Comparison of ENCODE assay signal across 13 cellular contexts in the genomic region with DNA sequence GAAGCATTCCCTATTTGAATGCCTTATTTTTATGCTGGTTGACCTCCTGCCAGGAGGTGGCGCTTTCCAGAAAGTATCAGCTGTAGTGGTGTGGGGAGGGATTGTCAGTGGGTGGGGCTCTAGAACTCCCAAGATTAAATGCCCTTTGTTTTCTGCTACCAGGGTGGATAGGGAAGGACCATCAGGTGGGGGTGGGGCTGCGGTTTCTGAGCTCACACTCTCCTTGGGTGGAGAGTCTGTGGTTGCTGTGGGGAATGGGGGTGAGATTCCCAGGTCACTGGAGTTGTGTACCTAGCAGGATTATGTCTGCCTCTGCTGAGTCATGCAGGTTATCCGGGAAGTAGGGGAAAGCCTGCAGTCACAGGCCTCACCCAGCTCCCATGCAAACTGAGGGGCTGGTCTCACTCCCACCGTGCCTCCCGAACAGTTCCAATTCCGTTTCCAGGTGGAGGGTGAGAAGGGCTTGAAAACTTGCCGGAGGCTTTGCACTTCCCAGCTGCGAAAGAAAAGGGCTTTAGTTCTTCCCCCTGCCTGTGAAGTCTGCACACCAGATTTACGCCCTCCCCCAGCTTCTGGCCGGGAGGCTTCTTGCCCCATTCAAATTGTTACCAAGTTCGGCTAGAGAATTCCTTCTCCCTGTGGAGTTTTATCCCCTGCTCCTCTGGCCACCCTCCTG.
DNase-seq lines count a peak whose midpoint lies in the region; ATAC-seq and TF ChIP-seq lines count a peak whose summit lies in the region.
"Had no signal": no experiment of that assay in that cellular context is flagged by ENCODE, and none has a peak within 500 bp of the region (broad histone marks: within the 10 kb centered on the region; RNA-seq: fewer than 3 reads in every experiment).

No MANE protein-coding gene starts in this region.

- H3K36me3 ChIP-seq in Panc1 (ENCODE audit: control insufficient read depth, insufficient read depth, low read length), result no peaks in the 10 kb centered on the region
- H3K36me3 ChIP-seq in body of pancreas (replicated peaks in 1 of 2; ENCODE audit: insufficient read depth in 1 of 2, low read depth in 2 of 2), result no peaks in the 10 kb centered on the region
- no peaks in the 10 kb centered on the region for H3K36me3 ChIP-seq in right atrium auricular region
- H3K36me3 ChIP-seq: Peyer's patch had no signal

- H3K27me3 ChIP-seq in Panc1 (ENCODE audit: control insufficient read depth, insufficient read depth, low read length), result no peaks in the 10 kb centered on the region
- H3K27me3 ChIP-seq in body of pancreas, result no peaks in the 10 kb centered on the region
- no peaks in the 10 kb centered on the region for H3K27me3 ChIP-seq in right atrium auricular region
- H3K27me3 ChIP-seq: Peyer's patch had no signal

- intact Hi-C loops in Right ventricle myocardium superior (cut with DNase I), result no loop called here
- intact Hi-C loops in left cardiac atrium (cut with DNase I), result no loop called here
- intact Hi-C loops in Panc1 (cut with micrococcal nuclease; ENCODE audit: unreplicated experiment), result no loop called here
- intact Hi-C loops in body of pancreas (cut with DNase I), result no loop called here

- no peak for ATAC-seq in Right ventricle myocardium superior (ENCODE audit: poor library complexity)
- no peak for ATAC-seq in left cardiac atrium
- ATAC-seq in Panc1, result peak; percentile 45
- ATAC-seq in body of pancreas, result no peak
- ATAC-seq in GM19452 (IDR thresholded peaks at IDR 0.05; ENCODE audit: unreplicated experiment), result no peak
- ATAC-seq: left colon; stimulated activated effector memory CD8-positive, alpha-beta T cell treated with anti-CD3 and anti-CD28 coated beads, Interleukin-12 subunit alpha, Interleukin-12 subunit beta, amount 100 ng/mL, for 72 hours had no signal

- in situ Hi-C loops in Panc1 (cut with HindIII; ENCODE audit: low pct_unique_long_range_greater_than_20kb, low sequenced_read_pairs), result no loop called here

- H3K27ac ChIP-seq in Panc1 (ENCODE audit: low read length) (no peak overlapping the region), body of pancreas (no peak overlapping the region), right atrium auricular region (no peak overlapping the region)
- H3K27ac ChIP-seq: Peyer's patch had no signal

- CTCF ChIA-PET in Panc1 (lab: Charles Lee), result no interaction called here

- H3K4me3 ChIP-seq in Panc1 (ENCODE audit: low read depth in 2 of 2, low read length in 2 of 2), result peak overlapping the region in 1 of 2 experiments; percentile 29; a peak in 2 of 4 replicates
- H3K4me3 ChIP-seq in body of pancreas, result no peak overlapping the region
- no peak overlapping the region for H3K4me3 ChIP-seq in right atrium auricular region
- H3K4me3 ChIP-seq: Peyer's patch had no signal

- WGBS in body of pancreas, 2 donors, result 55 to 74% methylated on average over 11 of the region's 11 CpGs

- TF ChIP-seq POLR2A in body of pancreas (IDR thresholded peaks at IDR 0.05), result no peak

- POLR2A ChIA-PET in Panc1 (lab: Charles Lee), result no interaction called here

- H3K4me1 ChIP-seq in Panc1 (ENCODE audit: control insufficient read depth, insufficient read depth, low read length) (no peaks in the 10 kb centered on the region), body of pancreas (no peaks in the 10 kb centered on the region), right atrium auricular region (no peaks in the 10 kb centered on the region)
- H3K4me1 ChIP-seq: Peyer's patch had no signal

- TF ChIP-seq CTCF in Panc1 (IDR thresholded peaks at IDR 0.05) (peak; percentile 49), body of pancreas (IDR thresholded peaks at IDR 0.05) (no peak), right atrium auricular region (IDR thresholded peaks at IDR 0.05) (no peak)

- DNase-seq in Right ventricle myocardium superior (peak; percentile 20), left cardiac atrium (no peak), Panc1 (ENCODE audit: low read depth, low spot score) (no peak), glomerular visceral epithelial cell (ENCODE audit: extremely low spot score) (peak; percentile 0), body of pancreas (no peak), right atrium auricular region (ENCODE audit: low spot score) (no peak)
- no peak for DNase-seq in activated naive CD4-positive, alpha-beta T cell treated with Interleukin-2 at 50 U/mL for 16 hours
- DNase-seq: caudate nucleus, left colon, NCI-H1417, Peyer's patch had no signal

- H3K9me3 ChIP-seq in Panc1 (ENCODE audit: control insufficient read depth, insufficient read depth, low read depth, low read length), result no peaks in the 10 kb centered on the region
- no peaks in the 10 kb centered on the region for H3K9me3 ChIP-seq in body of pancreas
- H3K9me3 ChIP-seq in right atrium auricular region, result peaks cover 0 to 3% of the 10 kb centered on the region in 2 donors
- H3K9me3 ChIP-seq: Peyer's patch had no signal

- BruUV-seq in Panc1 (replicated peaks; lab: Mats Ljungman, UMichigan), result no TSS peak

Comparison
In these comparisons a context has a peak if more than half of its experiments do, and no peak if none do; other contexts are left out.
1. DNase-seq: peak in Right ventricle myocardium superior (single experiment) and glomerular visceral epithelial cell (single experiment); none in left cardiac atrium (single experiment), Panc1 (single experiment), activated naive CD4-positive, alpha-beta T cell treated with Interleukin-2 at 50 U/mL for 16 hours (single experiment), body of pancreas (0 of 4) and right atrium auricular region (single experiment).